ENCODE assay signal across 16 cellular contexts in the genomic region with DNA sequence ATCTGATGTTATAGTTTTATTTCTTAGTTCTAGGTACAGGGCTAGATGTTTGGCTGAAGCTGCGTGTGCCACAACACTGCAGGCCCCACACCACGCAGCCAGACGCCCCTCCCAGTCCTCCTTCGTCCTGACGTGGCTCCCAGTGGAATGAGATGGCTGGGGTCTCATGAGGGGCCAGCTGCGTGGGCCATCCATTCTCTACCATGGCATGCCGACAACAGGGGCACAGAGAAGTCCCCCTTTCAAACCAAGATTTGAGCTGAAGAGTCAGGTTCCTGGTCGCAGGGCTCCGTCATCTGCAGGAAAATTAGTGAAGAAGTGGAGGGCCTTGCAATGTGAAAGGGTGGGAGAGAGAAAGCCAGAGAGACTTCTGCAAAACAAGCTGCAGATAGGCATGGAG.
DNase-seq lines count a peak whose midpoint lies in the region; ATAC-seq and TF ChIP-seq lines count a peak whose summit lies in the region.
"Had no signal": no experiment of that assay in that cellular context is flagged by ENCODE, and none has a peak within 500 bp of the region (broad histone marks: within the 10 kb centered on the region; RNA-seq: fewer than 3 reads in every experiment).

No MANE protein-coding gene starts in this region.

- no peak overlapping the region for H3K4me2 ChIP-seq in osteoblast (ENCODE audit: insufficient read depth, low read length)
- H3K4me2 ChIP-seq: A549 had no signal

- H3K79me2 ChIP-seq in osteoblast (ENCODE audit: insufficient read depth, low read length): no peaks in the 10 kb centered on the region

- no peak for TF ChIP-seq CTCF in chondrocyte (IDR thresholded peaks at IDR 0.05)
- TF ChIP-seq CTCF in osteoblast (IDR thresholded peaks at IDR 0.05; ENCODE audit: extremely low read depth, low read depth, low read length): no peak
- no peak for TF ChIP-seq CTCF in upper lobe of right lung (IDR thresholded peaks at IDR 0.05)
- TF ChIP-seq CTCF in lower lobe of right lung (IDR thresholded peaks at IDR 0.05): no peak

- no peaks in the 10 kb centered on the region for H3K9me3 ChIP-seq in osteoblast (ENCODE audit: low read depth, low read length)
- H3K9me3 ChIP-seq in upper lobe of right lung: no peaks in the 10 kb centered on the region
- no peaks in the 10 kb centered on the region for H3K9me3 ChIP-seq in lower lobe of right lung
- H3K9me3 ChIP-seq: A549 had no signal

- no peak overlapping the region for H3K4me3 ChIP-seq in osteoblast (ENCODE audit: insufficient read depth, low read length)
- H3K4me3 ChIP-seq in upper lobe of right lung: no peak overlapping the region
- no peak overlapping the region for H3K4me3 ChIP-seq in lower lobe of right lung
- H3K4me3 ChIP-seq: A549 had no signal

- no peaks in the 10 kb centered on the region for H3K4me1 ChIP-seq in osteoblast (ENCODE audit: insufficient read depth, low read length)
- no peaks in the 10 kb centered on the region for H3K4me1 ChIP-seq in upper lobe of right lung
- no peaks in the 10 kb centered on the region for H3K4me1 ChIP-seq in lower lobe of right lung
- H3K4me1 ChIP-seq: A549 had no signal

- intact Hi-C loops in upper lobe of right lung (cut with DNase I): no loop called here
- intact Hi-C loops in lower lobe of right lung (cut with DNase I): no loop called here

- no peak for ATAC-seq in upper lobe of right lung
- no peak for ATAC-seq in lower lobe of right lung
- ATAC-seq: A549; CD8-positive, alpha-beta T cell had no signal

- H3K27ac ChIP-seq in osteoblast (ENCODE audit: low read depth, low read length): no peak overlapping the region
- no peak overlapping the region for H3K27ac ChIP-seq in upper lobe of right lung
- H3K27ac ChIP-seq in lower lobe of right lung: no peak overlapping the region
- H3K27ac ChIP-seq: 22Rv1, A549 had no signal

- H3K27me3 ChIP-seq in osteoblast (ENCODE audit: insufficient read depth, low read length) (peaks cover 17% of the 10 kb centered on the region), upper lobe of right lung (no peaks in the 10 kb centered on the region), lower lobe of right lung (ENCODE audit: low read depth) (no peaks in the 10 kb centered on the region)

- H3K27ac Mint-ChIP-seq in chondrocyte (ENCODE audit: unreplicated experiment): peak overlapping the region; percentile 80
- H3K27ac Mint-ChIP-seq: CD8-positive, alpha-beta T cell had no signal

- no peaks in the 10 kb centered on the region for H3K9me3 Mint-ChIP-seq in chondrocyte (ENCODE audit: low read depth)
- H3K9me3 Mint-ChIP-seq: CD8-positive, alpha-beta T cell had no signal

- no peaks in the 10 kb centered on the region for H3K27me3 Mint-ChIP-seq in chondrocyte (ENCODE audit: low read depth)

- H4K20me1 ChIP-seq in osteoblast (ENCODE audit: insufficient read depth, low read length): no peaks in the 10 kb centered on the region

- peaks cover 3% of the 10 kb centered on the region for H3K36me3 Mint-ChIP-seq in chondrocyte (ENCODE audit: low read depth)
- H3K36me3 Mint-ChIP-seq: CD8-positive, alpha-beta T cell had no signal

- DNase-seq in activated effector memory CD4-positive, alpha-beta T cell treated with anti-CD3 and anti-CD28 coated beads, Interleukin-2, amount 50 U/mL, for 16 hours: peak; percentile 5
- no peak for DNase-seq in activated effector memory CD4-positive, alpha-beta T cell treated with Interleukin-2 at 50 U/mL for 16 hours
- DNase-seq in chondrocyte (ENCODE audit: low spot score): no peak
- DNase-seq in osteoblast (ENCODE audit: insufficient read length, low spot score, missing footprints): peak; percentile 45
- peak; percentile 44 for DNase-seq in upper lobe of right lung
- no peak for DNase-seq in lower lobe of right lung
- DNase-seq in NCI-H146 (lab: John Stamatoyannopoulos, UW): no peak
- DNase-seq in activated CD4-positive, alpha-beta T cell treated with anti-CD3 and anti-CD28 coated beads, Interleukin-2, amount 50 U/mL, for 4 hours: no peak
- DNase-seq: AML-193; Calu3; CD8-positive, alpha-beta T cell; DMS79 treated with DMSO at 0.1 percent for 48 hours; GF-D8; H9 had no signal

- H3K4me1 Mint-ChIP-seq in chondrocyte (ENCODE audit: low read depth): peaks cover 16% of the 10 kb centered on the region

- H3K36me3 ChIP-seq in osteoblast (ENCODE audit: insufficient read depth, low read length) (no peaks in the 10 kb centered on the region), upper lobe of right lung (no peaks in the 10 kb centered on the region), lower lobe of right lung (no peaks in the 10 kb centered on the region)

- H3K4me3 Mint-ChIP-seq in chondrocyte (ENCODE audit: unreplicated experiment): no peak overlapping the region
- H3K4me3 Mint-ChIP-seq: CD8-positive, alpha-beta T cell; H9 had no signal

- no peak overlapping the region for H2AFZ ChIP-seq in osteoblast (ENCODE audit: low read length)

Comparison
In these comparisons a context has a peak if more than half of its experiments do, and no peak if none do; other contexts are left out.
1. DNase-seq: peak in activated effector memory CD4-positive, alpha-beta T cell treated with anti-CD3 and anti-CD28 coated beads, Interleukin-2, amount 50 U/mL, for 16 hours (single experiment), osteoblast (single experiment) and upper lobe of right lung (single experiment); none in activated effector memory CD4-positive, alpha-beta T cell treated with Interleukin-2 at 50 U/mL for 16 hours (single experiment), chondrocyte (single experiment), lower lobe of right lung (single experiment), NCI-H146 (single experiment) and activated CD4-positive, alpha-beta T cell treated with anti-CD3 and anti-CD28 coated beads, Interleukin-2, amount 50 U/mL, for 4 hours (0 of 2).